Comparison of ENCODE assay signal across 8 cellular contexts in the genomic region with DNA sequence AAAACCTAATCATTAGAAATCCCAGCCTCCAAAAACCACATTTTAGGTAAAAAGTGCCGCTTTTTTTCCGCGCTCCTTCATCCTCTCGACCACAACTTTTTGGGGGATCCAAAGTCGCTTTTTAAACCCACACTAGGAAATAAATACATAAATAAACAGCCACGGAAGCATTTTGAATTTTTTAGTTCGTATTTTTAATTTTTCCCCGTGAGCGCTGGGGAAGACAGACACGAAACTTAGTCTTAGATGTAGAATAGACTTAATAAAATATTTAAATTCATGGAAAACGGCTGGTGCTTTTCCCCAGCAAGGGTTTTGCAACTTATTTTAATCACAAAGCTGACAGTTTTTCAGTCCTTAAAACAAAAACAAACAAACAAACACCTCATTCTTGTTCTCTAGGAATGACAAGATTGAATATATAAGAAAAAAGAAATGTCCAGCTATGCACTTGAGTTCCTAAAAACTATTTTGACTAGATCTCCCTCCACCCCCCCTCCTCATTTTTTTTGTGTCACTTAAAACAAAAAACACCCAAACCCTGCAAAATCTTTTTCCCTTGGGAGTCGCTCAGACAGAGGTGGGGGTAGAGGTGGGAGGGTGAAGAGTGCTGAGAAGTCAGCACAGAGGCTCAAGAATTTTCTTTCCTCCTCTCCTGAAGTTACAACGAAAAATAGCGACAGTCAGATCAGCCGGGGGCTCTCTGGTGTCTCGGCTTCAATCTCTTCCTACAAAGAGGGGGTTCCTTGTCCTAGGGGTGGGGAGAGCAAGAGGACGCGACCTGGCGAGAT. TPM values are rescaled to one million over a fixed set of nuclear protein-coding genes. Genes with fewer than 3 reads are reported as not detected.
DNase-seq lines count a peak whose midpoint lies in the region; ATAC-seq and TF ChIP-seq lines count a peak whose summit lies in the region.

No MANE protein-coding gene starts in this region.

- no peak for ATAC-seq in activated T-cell treated with anti-CD3 and anti-CD28 coated beads, Interleukin-2, amount 50 U/mL, for 4 hours
- ATAC-seq in left lung: no peak
- no peak for ATAC-seq in GM19455 (IDR thresholded peaks at IDR 0.05; ENCODE audit: unreplicated experiment)
- ATAC-seq in HG02870 (IDR thresholded peaks at IDR 0.05; ENCODE audit: unreplicated experiment): no peak

- H3K4me1 ChIP-seq in left lung: peaks cover 9 to 48% of the 10 kb centered on the region in 2 donors
- H3K4me1 ChIP-seq in tibial nerve: peaks cover 0 to 53% (median 10%) of the 10 kb centered on the region in 4 donors

- H3K27me3 Mint-ChIP-seq in activated T-cell treated with anti-CD3 and anti-CD28 coated beads, Interleukin-2, amount 50 U/mL, for 4 hours (ENCODE audit: low read depth): peaks cover 16% of the 10 kb centered on the region
- no peaks in the 10 kb centered on the region for H3K27me3 Mint-ChIP-seq in activated naive CD8-positive, alpha-beta T cell

- no peak for TF ChIP-seq CTCF in left lung (IDR thresholded peaks at IDR 0.05)
- TF ChIP-seq CTCF in tibial nerve (IDR thresholded peaks at IDR 0.05): no peak

- H3K27ac Mint-ChIP-seq in activated naive CD8-positive, alpha-beta T cell: peak overlapping the region; percentile 96

- H3K9me3 ChIP-seq in left lung (no peaks in the 10 kb centered on the region), tibial nerve (no peaks in the 10 kb centered on the region)

- H3K4me3 Mint-ChIP-seq in activated T-cell treated with anti-CD3 and anti-CD28 coated beads, Interleukin-2, amount 50 U/mL, for 4 hours: peak overlapping the region; percentile 92
- H3K4me3 Mint-ChIP-seq in activated naive CD8-positive, alpha-beta T cell: peak overlapping the region; percentile 98

- H3K4me1 Mint-ChIP-seq in activated T-cell treated with anti-CD3 and anti-CD28 coated beads, Interleukin-2, amount 50 U/mL, for 4 hours (ENCODE audit: low read depth): peaks cover 48% of the 10 kb centered on the region
- H3K4me1 Mint-ChIP-seq in activated naive CD8-positive, alpha-beta T cell (ENCODE audit: low read depth): peaks cover 50% of the 10 kb centered on the region

- H3K27me3 ChIP-seq in left lung (peaks cover 24 to 87% of the 10 kb centered on the region in 2 donors), tibial nerve (peaks cover 0 to 13% of the 10 kb centered on the region in 2 donors)

- no peaks in the 10 kb centered on the region for H3K36me3 Mint-ChIP-seq in activated T-cell treated with anti-CD3 and anti-CD28 coated beads, Interleukin-2, amount 50 U/mL, for 4 hours (ENCODE audit: insufficient read depth)
- H3K36me3 Mint-ChIP-seq in activated naive CD8-positive, alpha-beta T cell: no peaks in the 10 kb centered on the region

- no peaks in the 10 kb centered on the region for H3K36me3 ChIP-seq in left lung
- H3K36me3 ChIP-seq in tibial nerve: no peaks in the 10 kb centered on the region

- no peak for TF ChIP-seq POLR2A in tibial nerve (IDR thresholded peaks at IDR 0.05)

- H3K9me3 Mint-ChIP-seq in activated T-cell treated with anti-CD3 and anti-CD28 coated beads, Interleukin-2, amount 50 U/mL, for 4 hours: no peaks in the 10 kb centered on the region
- H3K9me3 Mint-ChIP-seq in activated naive CD8-positive, alpha-beta T cell (ENCODE audit: low read depth): no peaks in the 10 kb centered on the region

- peak overlapping the region; percentile 50 to 84 for H3K27ac ChIP-seq in left lung
- peak overlapping the region; percentile 39 to 96 (median 73) for H3K27ac ChIP-seq in tibial nerve

- 10 to 15% methylated on average over 19 of the region's 19 CpGs for WGBS in tibial nerve, 2 donors

- DNase-seq in activated T-cell treated with anti-CD3 and anti-CD28 coated beads, Interleukin-2, amount 50 U/mL, for 4 hours: no peak
- no peak for DNase-seq in activated T-cell treated with anti-CD3 and anti-CD28 coated beads for 4 hours
- no peak for DNase-seq in left lung
- no peak for DNase-seq in tibial nerve (ENCODE audit: low spot score in 2 of 2)
- DNase-seq in NCI-H1105 (lab: John Stamatoyannopoulos, UW): no peak

- H3K4me3 ChIP-seq in left lung: peak overlapping the region; percentile 55 to 69
- H3K4me3 ChIP-seq in tibial nerve: peak overlapping the region; percentile 60 to 87 (median 72)

- TF ChIP-seq EP300 in tibial nerve (IDR thresholded peaks at IDR 0.05): no peak

- intact Hi-C loops in left lung (cut with DNase I): loop anchor here in 1 of 2 donors (10.0 kb wide), 1 partner anchor 294 kb away; no protein-coding TSS in a partner anchor

RNA-seq across cellular contexts. Expression of gene SUPT3H, which starts 43.4 kb away (rescaled TPM):
- total RNA-seq in activated T-cell treated with anti-CD3 and anti-CD28 coated beads, Interleukin-2, amount 50 U/mL, for 4 hours: 10 to 100 TPM; 14.1 to 15.7 (median 15.7) TPM
- 1 to 10 TPM; 4.7 to 5.4 TPM for total RNA-seq in left lung
- total RNA-seq in tibial nerve: 10 to 100 TPM in 3 of 4 donors, 1 to 10 TPM in 1; 6.6 to 16.5 (median 14.8) TPM
